ENCODE assay signal across 7 cellular contexts in genomic region chr20:23147964-23148720, GRCh38.
DNase-seq lines count a peak whose midpoint lies in the region; ATAC-seq and TF ChIP-seq lines count a peak whose summit lies in the region.

No MANE protein-coding gene starts in this region.

- peak; percentile 99 for DNase-seq in RPMI7951 (ENCODE audit: low read depth)
- peak; percentile 20 for DNase-seq in dedifferentiated amniotic fluid mesenchymal stem cell (ENCODE audit: extremely low spot score)
- peak; percentile 70 for DNase-seq in natural killer cell treated with Interleukin-12 subunit alpha and Interleukin-12 subunit beta and Interleukin-15 and Interleukin-18, amount 100 ng/mL, for 72 hours (ENCODE audit: low spot score)
- DNase-seq in endothelial cell (ENCODE audit: low spot score) = no peak
- no peak for DNase-seq in WERI-Rb-1

- H3K9me3 ChIP-seq in WERI-Rb-1 (ENCODE audit: severe bottlenecking) = no peaks in the 10 kb centered on the region

- H3K27me3 ChIP-seq in WERI-Rb-1 (ENCODE audit: insufficient read depth, low read depth, severe bottlenecking) = no peaks in the 10 kb centered on the region

- peaks cover 0 to 5% of the 10 kb centered on the region in 2 donors for H3K27me3 Mint-ChIP-seq in natural killer cell treated with Interleukin-12 subunit alpha and Interleukin-12 subunit beta and Interleukin-15 and Interleukin-18, amount 100 ng/mL, for 72 hours
- H3K27me3 Mint-ChIP-seq in endothelial cell (ENCODE audit: unreplicated experiment) = peaks cover 2% of the 10 kb centered on the region

- H3K9me3 Mint-ChIP-seq in natural killer cell treated with Interleukin-12 subunit alpha and Interleukin-12 subunit beta and Interleukin-15 and Interleukin-18, amount 100 ng/mL, for 72 hours = no peaks in the 10 kb centered on the region
- peaks cover 3% of the 10 kb centered on the region for H3K9me3 Mint-ChIP-seq in endothelial cell (ENCODE audit: unreplicated experiment)

- ATAC-seq in GM18511 (IDR thresholded peaks at IDR 0.05; ENCODE audit: unreplicated experiment) = peak; percentile 76
- peak; percentile 82 for ATAC-seq in HG02870 (IDR thresholded peaks at IDR 0.05; ENCODE audit: unreplicated experiment)
- peak; percentile 88 to 92 for ATAC-seq in natural killer cell treated with Interleukin-12 subunit alpha and Interleukin-12 subunit beta and Interleukin-15 and Interleukin-18, amount 100 ng/mL, for 72 hours

- peaks cover 31 to 41% of the 10 kb centered on the region in 2 donors for H3K4me1 Mint-ChIP-seq in natural killer cell treated with Interleukin-12 subunit alpha and Interleukin-12 subunit beta and Interleukin-15 and Interleukin-18, amount 100 ng/mL, for 72 hours (ENCODE audit: low read depth in 2 of 2)
- H3K4me1 Mint-ChIP-seq in endothelial cell (ENCODE audit: unreplicated experiment) = peaks cover 36% of the 10 kb centered on the region

- H3K36me3 ChIP-seq in WERI-Rb-1 = no peaks in the 10 kb centered on the region

- TF ChIP-seq CTCF in endothelial cell (IDR thresholded peaks at IDR 0.05; ENCODE audit: unreplicated experiment) (no peak), WERI-Rb-1 (IDR thresholded peaks at IDR 0.05; ENCODE audit: low read depth, low read length) (no peak)

- no peak overlapping the region for H3K27ac ChIP-seq in WERI-Rb-1

- no peaks in the 10 kb centered on the region for H3K36me3 Mint-ChIP-seq in natural killer cell treated with Interleukin-12 subunit alpha and Interleukin-12 subunit beta and Interleukin-15 and Interleukin-18, amount 100 ng/mL, for 72 hours
- no peaks in the 10 kb centered on the region for H3K36me3 Mint-ChIP-seq in endothelial cell (ENCODE audit: low read depth, unreplicated experiment)

- peak overlapping the region; percentile 78 to 89 for H3K27ac Mint-ChIP-seq in natural killer cell treated with Interleukin-12 subunit alpha and Interleukin-12 subunit beta and Interleukin-15 and Interleukin-18, amount 100 ng/mL, for 72 hours
- H3K27ac Mint-ChIP-seq in endothelial cell (ENCODE audit: unreplicated experiment) = no peak overlapping the region

- peak overlapping the region; percentile 80 for H3K4me3 Mint-ChIP-seq in natural killer cell treated with Interleukin-12 subunit alpha and Interleukin-12 subunit beta and Interleukin-15 and Interleukin-18, amount 100 ng/mL, for 72 hours
- H3K4me3 Mint-ChIP-seq in endothelial cell (ENCODE audit: unreplicated experiment) = no peak overlapping the region

- no peak overlapping the region for H3K4me3 ChIP-seq in WERI-Rb-1 (ENCODE audit: low read depth, low read length)

Comparison
In these comparisons a context has a peak if more than half of its experiments do, and no peak if none do; other contexts are left out.
1. DNase-seq: peak in RPMI7951 (single experiment), dedifferentiated amniotic fluid mesenchymal stem cell (single experiment) and natural killer cell treated with Interleukin-12 subunit alpha and Interleukin-12 subunit beta and Interleukin-15 and Interleukin-18, amount 100 ng/mL, for 72 hours (single experiment); none in endothelial cell (single experiment) and WERI-Rb-1 (single experiment).
2. Peak in every context shown above with its lines, with median percentiles within 50 percentile points of each other: ATAC-seq.